1 cellular context compared by ENCODE assay signal in genomic region chr11:109036011-109036410, GRCh38.
TF ChIP-seq lines count a peak whose summit lies in the region.

No MANE protein-coding gene starts in this region.

TF ChIP-seq in GM23338, 12 proteins besides CTCF, POLR2A, EP300 and RAD21 (continued from another document):
- no peak for TF ChIP-seq ZNF462 (CRISPR knock-in tag; IDR thresholded peaks at IDR 0.05)
